In the genomic region with DNA sequence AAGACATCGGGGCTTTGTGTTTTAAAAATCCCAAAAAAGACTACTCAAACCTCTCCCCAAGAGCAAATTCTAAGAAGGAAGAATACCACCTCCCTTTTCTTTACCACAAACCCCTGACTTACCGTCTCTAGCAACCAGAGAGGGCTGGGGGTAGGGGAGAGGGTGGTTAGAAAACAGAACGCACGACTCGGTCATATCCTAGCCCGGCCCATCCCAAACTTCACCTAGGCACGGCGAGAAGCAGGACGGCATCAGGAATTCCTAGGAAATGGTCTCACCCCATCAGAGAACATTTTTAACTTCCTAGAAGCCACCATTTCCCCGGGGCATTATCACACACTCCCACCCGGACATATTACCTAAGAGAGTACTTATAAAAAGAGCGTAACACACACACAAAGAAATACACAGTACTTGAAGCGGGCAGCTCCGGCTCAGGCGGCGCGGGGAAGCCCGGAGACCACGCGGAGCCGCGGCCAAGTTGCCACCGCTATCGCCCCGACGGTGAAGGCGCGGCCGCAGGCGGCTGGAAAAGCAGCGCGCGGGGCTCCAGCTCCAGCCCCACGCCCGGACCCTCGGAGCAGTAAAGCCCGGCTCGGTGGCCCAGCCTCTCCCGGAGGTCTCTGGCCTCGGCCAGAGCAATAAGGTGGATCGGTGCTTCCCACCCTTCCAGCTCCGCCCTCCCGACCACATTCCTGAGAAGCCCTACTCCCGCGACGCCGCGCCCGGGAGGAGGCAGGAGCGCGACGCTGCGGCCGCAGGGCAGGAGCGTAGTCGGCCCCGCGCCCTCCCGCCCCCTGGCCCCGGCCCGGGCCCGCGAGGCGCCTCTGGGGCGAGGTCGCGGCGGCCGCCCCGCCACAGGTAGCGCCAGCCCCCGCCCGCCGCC, we compare ENCODE assay signal across 8 cellular contexts. TPM values are rescaled to one million over a fixed set of nuclear protein-coding genes. Genes with fewer than 3 reads are reported as not detected.
A peak's percentile ranks its signal among the peaks of the same experiment; 100 is the strongest.
DNase-seq lines count a peak whose midpoint lies in the region; ATAC-seq and TF ChIP-seq lines count a peak whose summit lies in the region.

No MANE protein-coding gene starts in this region.

- H2BK12ac ChIP-seq in neuronal stem cell (ENCODE audit: low read length): no peak overlapping the region

- WGBS in neuronal stem cell (ENCODE audit: extremely low coverage in 2 of 2, insufficient read length in 2 of 2, insufficient replicate concordance in 1 of 2), 2 donors: no CpG with 5 or more reads among the region's 74 CpGs

- H2BK15ac ChIP-seq in neuronal stem cell (ENCODE audit: low read length): no peak overlapping the region

- peak; percentile 66 for DNase-seq in NCI-H69 (lab: John Stamatoyannopoulos, UW)
- peak; percentile 9 for DNase-seq in activated T-helper 1 cell treated with Interleukin-2 at 50 U/mL for 16 hours (ENCODE audit: low read depth)
- peak; percentile 56 for DNase-seq in fibroblast of the aortic adventitia (ENCODE audit: low read depth)
- peak; percentile 67 for DNase-seq in neuronal stem cell (ENCODE audit: low spot score)
- no peak for DNase-seq in DMS114 treated with DMSO at 0.1 percent for 48 hours (lab: John Stamatoyannopoulos, UW; ENCODE audit: unreplicated experiment)

- no peak overlapping the region for H2BK120ac ChIP-seq in neuronal stem cell (ENCODE audit: low read depth, low read length)

- peak overlapping the region; percentile 68 for H3K4me2 ChIP-seq in neuronal stem cell (ENCODE audit: insufficient read depth, low read length, poor library complexity, severe bottlenecking)

- peaks cover 23% of the 10 kb centered on the region for H3K4me1 ChIP-seq in ACC112 (ENCODE audit: control insufficient read depth, insufficient read depth, low read length, unreplicated experiment)
- peaks cover 3 to 4% of the 10 kb centered on the region in 2 donors for H3K4me1 ChIP-seq in neuronal stem cell (ENCODE audit: control insufficient read depth in 2 of 2, insufficient read depth in 1 of 2, low read depth in 1 of 2, low read length in 2 of 2)

- peaks cover 3% of the 10 kb centered on the region; the same call in 1 of the 2 replicates for H3K36me3 ChIP-seq in ACC112 (ENCODE audit: insufficient read depth, low read length)
- H3K36me3 ChIP-seq in neuronal stem cell (replicated peaks in 1 of 2; ENCODE audit: control insufficient read depth in 2 of 2, insufficient read depth in 2 of 2, low read length in 2 of 2): no peaks in the 10 kb centered on the region

- H4K91ac ChIP-seq in neuronal stem cell (ENCODE audit: low read depth, low read length, poor library complexity): no peak overlapping the region

- H3K4me3 ChIP-seq in ACC112 (ENCODE audit: low read depth, low read length): peak overlapping the region; percentile 96
- H3K4me3 ChIP-seq in fibroblast of the aortic adventitia (ENCODE audit: low read depth, low read length): peak overlapping the region; percentile 80
- peak overlapping the region; percentile 61 to 96 for H3K4me3 ChIP-seq in neuronal stem cell (ENCODE audit: low read length in 2 of 2)

- no peaks in the 10 kb centered on the region for H3K9me3 ChIP-seq in neuronal stem cell (replicated peaks in 1 of 2; ENCODE audit: control insufficient read depth in 2 of 2, insufficient read depth in 1 of 2, low read depth in 1 of 2, low read length in 2 of 2)

- peak overlapping the region; percentile 93 for H3K23ac ChIP-seq in neuronal stem cell (ENCODE audit: low read depth, low read length, poor library complexity)

- ATAC-seq in GM18511 (IDR thresholded peaks at IDR 0.05; ENCODE audit: unreplicated experiment) (peak; percentile 56), HG02970 (IDR thresholded peaks at IDR 0.05; ENCODE audit: low FRiP score, unreplicated experiment) (peak; percentile 39)

- H2AFZ ChIP-seq in ACC112 (ENCODE audit: low read length, unreplicated experiment): peak overlapping the region; percentile 77
- peak overlapping the region; percentile 91 for H2AFZ ChIP-seq in neuronal stem cell (ENCODE audit: low read length)

- H3K27ac ChIP-seq in ACC112 (ENCODE audit: low read depth, low read length) (peak overlapping the region; percentile 63), neuronal stem cell (replicated peaks; ENCODE audit: low read length) (peak overlapping the region; percentile 77)

- H3K79me1 ChIP-seq in neuronal stem cell (ENCODE audit: low read depth, low read length): no peaks in the 10 kb centered on the region

- H2BK5ac ChIP-seq in neuronal stem cell (ENCODE audit: low read length): peak overlapping the region; percentile 39

- H3K18ac ChIP-seq in neuronal stem cell (ENCODE audit: low read length): peak overlapping the region; percentile 97

- H4K8ac ChIP-seq in neuronal stem cell (ENCODE audit: low read depth, low read length): no peak overlapping the region

- peak overlapping the region; percentile 98 for H3K9ac ChIP-seq in neuronal stem cell (ENCODE audit: low read depth, low read length, poor library complexity)

- H3K14ac ChIP-seq in neuronal stem cell (ENCODE audit: low read length): no peak overlapping the region

- peaks cover 63% of the 10 kb centered on the region for H3K79me2 ChIP-seq in ACC112 (ENCODE audit: control insufficient read depth, insufficient read depth, low read length, unreplicated experiment)

- TF ChIP-seq CTCF in fibroblast of the aortic adventitia (IDR thresholded peaks at IDR 0.05; ENCODE audit: insufficient read depth, low read length): no peak

- no peak overlapping the region for H3K4ac ChIP-seq in neuronal stem cell (ENCODE audit: low read length)

- H2AK5ac ChIP-seq in neuronal stem cell (ENCODE audit: low read depth, low read length): no peak overlapping the region

- no peaks in the 10 kb centered on the region for H3K27me3 ChIP-seq in ACC112 (ENCODE audit: insufficient read depth, low read length)
- no peaks in the 10 kb centered on the region for H3K27me3 ChIP-seq in neuronal stem cell (ENCODE audit: control insufficient read depth in 3 of 3, insufficient read depth in 3 of 3, low read depth in 1 of 3, low read length in 3 of 3)

RNA-seq across cellular contexts. Expression of gene RRAS2, which starts 0.9 kb away (rescaled TPM):
- 83.0 and 95.6 TPM in 2 replicates for total RNA-seq in fibroblast of the aortic adventitia (ENCODE audit: low replicate concordance)
- 53.5 TPM for polyA plus RNA-seq in neuronal stem cell (2013, experiment 1 of 2)
- polyA plus RNA-seq in neuronal stem cell (2013, experiment 2 of 2): 52.9 TPM
